In the genomic region with DNA sequence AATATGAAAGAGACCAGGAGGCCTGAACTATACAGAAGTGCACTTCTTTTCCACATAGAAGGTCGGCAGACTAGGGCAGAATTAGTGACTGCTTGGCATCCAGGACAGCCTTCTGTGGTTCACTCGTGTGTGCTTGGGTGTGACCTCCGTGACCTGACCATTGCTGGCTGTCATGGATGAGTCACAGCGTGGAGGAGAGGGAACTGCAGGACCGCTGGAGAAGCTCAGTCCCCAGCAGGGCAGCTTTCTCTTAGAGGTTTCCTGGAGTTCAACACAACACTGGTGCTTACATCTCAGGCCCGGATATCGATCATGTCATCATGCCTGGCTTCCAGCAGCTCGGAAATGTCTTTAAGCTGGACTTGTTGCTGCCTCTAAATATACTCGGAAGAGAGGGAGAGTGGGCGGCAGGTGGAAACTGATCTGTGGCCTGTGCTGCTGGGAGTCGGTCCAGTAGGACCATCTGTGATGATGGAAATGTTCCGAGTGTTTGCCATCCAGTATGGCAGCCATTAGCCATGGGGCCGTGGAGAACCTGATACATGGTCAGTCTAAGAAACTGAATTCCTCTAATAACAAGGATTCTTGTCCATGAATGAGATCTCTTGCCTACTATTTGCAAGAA, we compare ENCODE assay signal across 12 cellular contexts. TPM values are rescaled to one million over a fixed set of nuclear protein-coding genes. Genes with fewer than 3 reads are reported as not detected.
DNase-seq lines count a peak whose midpoint lies in the region; ATAC-seq and TF ChIP-seq lines count a peak whose summit lies in the region.
"Not testable (repeated sequence)": the region's sequence is repeated elsewhere in the genome, so short reads cannot be mapped to it uniquely, and the experiment has no call there.
"Had no signal": no experiment of that assay in that cellular context is flagged by ENCODE, and none has a peak within 500 bp of the region (broad histone marks: within the 10 kb centered on the region; RNA-seq: fewer than 3 reads in every experiment).

No MANE protein-coding gene starts in this region.

- ATAC-seq in Right ventricle myocardium superior (ENCODE audit: poor library complexity) (peak; percentile 61), psoas muscle (peak; percentile 92 to 98 (median 96))

- H3K36me3 ChIP-seq in CD4-positive, alpha-beta memory T cell (ENCODE audit: insufficient read depth, low read length): peaks cover 33% of the 10 kb centered on the region
- H3K36me3 ChIP-seq in brain microvascular endothelial cell (replicated peaks) (peaks cover 34% of the 10 kb centered on the region), fibroblast of lung (ENCODE audit: control insufficient read depth, insufficient read depth, low read length) (peaks cover 18% of the 10 kb centered on the region), psoas muscle (ENCODE audit: insufficient read depth in 1 of 2, low read depth in 1 of 2) (peaks cover 0 to 98% of the 10 kb centered on the region in 2 donors)

- in situ Hi-C loops in brain microvascular endothelial cell (cut with HindIII; ENCODE audit: low pct_ligation_motif_present, low sequenced_read_pairs): not testable (repeated sequence)

- not testable (repeated sequence) for H3K27ac ChIP-seq in CD4-positive, alpha-beta memory T cell (ENCODE audit: low read depth, low read length); brain microvascular endothelial cell; fibroblast of lung (ENCODE audit: insufficient read depth, low read length)
- peak overlapping the region; percentile 50 for H3K27ac ChIP-seq in psoas muscle

- H3K4me3 ChIP-seq in CD4-positive, alpha-beta memory T cell (ENCODE audit: low read length in 2 of 2); brain microvascular endothelial cell (ENCODE audit: low read depth, low read length); fibroblast of lung (replicated peaks in 1 of 4; ENCODE audit: control extremely low read depth in 1 of 4, insufficient read depth in 1 of 4, low read depth in 3 of 4, low read length in 4 of 4); psoas muscle: not testable (repeated sequence)

- H3K4me1 ChIP-seq in CD4-positive, alpha-beta memory T cell (ENCODE audit: insufficient read depth, low read length); fibroblast of lung (ENCODE audit: control insufficient read depth, extremely low read depth, insufficient read depth, low read length); psoas muscle: not testable (repeated sequence)

- H3K9me3 ChIP-seq in CD4-positive, alpha-beta memory T cell (ENCODE audit: control insufficient read depth in 1 of 2, low read length in 2 of 2); fibroblast of lung (ENCODE audit: control insufficient read depth, insufficient read depth, low read depth, low read length); psoas muscle: not testable (repeated sequence)

- CTCF ChIA-PET in CD4-positive, alpha-beta memory T cell (lab: Charles Lee; ENCODE audit: partially characterized antibody): not testable (repeated sequence)

- H3K27ac Mint-ChIP-seq in CD4-positive, alpha-beta memory T cell: peak overlapping the region in 4 of 7 donors; percentile 18 to 73 (median 59)

- peaks cover 39 to 74% of the 10 kb centered on the region in 2 donors for H3K36me3 Mint-ChIP-seq in CD4-positive, alpha-beta memory T cell

- H3K4me2 ChIP-seq in fibroblast of lung (ENCODE audit: extremely low read depth, insufficient read depth, low read length): not testable (repeated sequence)

- H3K79me2 ChIP-seq in fibroblast of lung (ENCODE audit: control insufficient read depth, insufficient read depth, low read length): not testable (repeated sequence)

- not testable (repeated sequence) for H3K9ac ChIP-seq in fibroblast of lung (ENCODE audit: insufficient read depth, low read length)

- not testable (repeated sequence) for TF ChIP-seq CTCF in brain microvascular endothelial cell (IDR thresholded peaks at IDR 0.05; ENCODE audit: low read depth, low read length, missing control alignments); fibroblast of lung (conservative IDR thresholded peaks at IDR 0.05 in 1 of 2, IDR thresholded peaks at IDR 0.05 in 1 of 2; ENCODE audit: low read depth in 1 of 2, low read length in 2 of 2); psoas muscle (IDR thresholded peaks at IDR 0.05)

- not testable (repeated sequence) for H3K27me3 ChIP-seq in CD4-positive, alpha-beta memory T cell (ENCODE audit: insufficient read depth, low read length); brain microvascular endothelial cell (replicated peaks); fibroblast of lung (ENCODE audit: control insufficient read depth, insufficient read depth, low read length); psoas muscle (ENCODE audit: insufficient read depth in 3 of 3, low read length in 2 of 3)

- H3K4me3 Mint-ChIP-seq in CD4-positive, alpha-beta memory T cell: not testable (repeated sequence)

- WGBS in psoas muscle, 3 donors: 33 to 56% (median 34%) methylated on average over 13 of the region's 13 CpGs

- H3K4me1 Mint-ChIP-seq in CD4-positive, alpha-beta memory T cell: peaks cover 6 to 23% (median 13%) of the 10 kb centered on the region in 4 donors

- not testable (repeated sequence) for DNase-seq in CD4-positive, alpha-beta memory T cell; Right ventricle myocardium superior; psoas muscle
- peak; percentile 37 for DNase-seq in HT1080 (ENCODE audit: low read depth)
- peak; percentile 79 for DNase-seq in RPMI7951 (ENCODE audit: low read depth)
- DNase-seq in brain microvascular endothelial cell: peak; percentile 56
- DNase-seq in fibroblast of lung (ENCODE audit: low read depth in 2 of 2): peak; percentile 4 to 10

- H2AFZ ChIP-seq in fibroblast of lung (ENCODE audit: low read length): not testable (repeated sequence)

- H3K9me3 Mint-ChIP-seq in CD4-positive, alpha-beta memory T cell: not testable (repeated sequence)

- not testable (repeated sequence) for H3K27me3 Mint-ChIP-seq in CD4-positive, alpha-beta memory T cell

- intact Hi-C loops in CD4-positive, alpha-beta memory T cell (cut with micrococcal nuclease); Right ventricle myocardium superior (cut with DNase I); psoas muscle (cut with DNase I): not testable (repeated sequence)

- H4K20me1 ChIP-seq in fibroblast of lung (ENCODE audit: control insufficient read depth, extremely low read depth, insufficient read depth, low read length): not testable (repeated sequence)

- POLR2A ChIA-PET in CD4-positive, alpha-beta memory T cell (lab: Charles Lee; ENCODE audit: partially characterized antibody): not testable (repeated sequence)

RNA-seq across cellular contexts. Expression of gene SDHA, which starts 23.0 kb away (rescaled TPM):
- 100 to 1,000 TPM; 131 to 136 TPM for total RNA-seq in CD4-positive, alpha-beta memory T cell
- 100 to 1,000 TPM; 214 to 240 TPM for polyA plus RNA-seq in CD4-positive, alpha-beta memory T cell
- 124 and 137 TPM in 2 replicates for total RNA-seq in HT1080 (2014; rRNA removed; shearing (Covaris generic))
- 101 and 105 TPM in 2 replicates for polyA plus RNA-seq in HT1080 (2015; cell fraction: cytosol; rRNA removed)
- 190 and 226 TPM in 2 replicates for polyA plus RNA-seq in HT1080 (2015; cell fraction: nucleus; rRNA removed)
- total RNA-seq in RPMI7951 (2014; rRNA removed; shearing (Covaris generic)): 91.9 and 95.6 TPM in 2 replicates
- total RNA-seq in fibroblast of lung (103 and 150 TPM in 2 replicates), Right ventricle myocardium superior (837 TPM), psoas muscle (100 to 1,000 TPM; 269 to 363 (median 314) TPM)
- polyA plus RNA-seq in fibroblast of lung (89.6 and 116 TPM in 2 replicates), psoas muscle (100 to 1,000 TPM; 160 to 205 (median 205) TPM)
- 134 and 176 TPM in 2 replicates for polyA plus RNA-seq in fibroblast of lung (2012)
- polyA minus RNA-seq in fibroblast of lung (ENCODE audit: low replicate concordance): 300 and 525 TPM in 2 replicates

RNA-seq across cellular contexts. Expression of gene CCDC127, which starts 23.2 kb away (rescaled TPM):
- 1 to 10 TPM; 6.7 to 7.7 TPM for total RNA-seq in CD4-positive, alpha-beta memory T cell
- polyA plus RNA-seq in CD4-positive, alpha-beta memory T cell: 1 to 10 TPM; 2.9 to 5.1 TPM
- 4.1 and 4.2 TPM in 2 replicates for total RNA-seq in HT1080 (2014; rRNA removed; shearing (Covaris generic))
- 2.7 and 3.1 TPM in 2 replicates for polyA plus RNA-seq in HT1080 (2015; cell fraction: cytosol; rRNA removed)
- polyA plus RNA-seq in HT1080 (2015; cell fraction: nucleus; rRNA removed): 3.3 and 3.9 TPM in 2 replicates
- total RNA-seq in RPMI7951 (2014; rRNA removed; shearing (Covaris generic)): 3.4 and 3.8 TPM in 2 replicates
- total RNA-seq in fibroblast of lung: 5.6 and 7.4 TPM in 2 replicates
- 3.7 and 4.8 TPM in 2 replicates for polyA plus RNA-seq in fibroblast of lung
- polyA plus RNA-seq in fibroblast of lung (2012): 4.5 and 6.0 TPM in 2 replicates
- 3.0 and 5.5 TPM in 2 replicates for polyA minus RNA-seq in fibroblast of lung (ENCODE audit: low replicate concordance)
- 8.1 TPM for total RNA-seq in Right ventricle myocardium superior
- total RNA-seq in psoas muscle: 1 to 10 TPM; 6.9 to 9.6 (median 7.4) TPM
- polyA plus RNA-seq in psoas muscle: 10 to 100 TPM in 1 of 3 donors, 1 to 10 TPM in 2; 4.1 to 11.2 (median 5.5) TPM

RNA-seq across cellular contexts. Expression of gene PDCD6, which starts 30.3 kb away (rescaled TPM):
- 10 to 100 TPM; 86.5 to 95.8 TPM for total RNA-seq in CD4-positive, alpha-beta memory T cell
- polyA plus RNA-seq in CD4-positive, alpha-beta memory T cell: 100 to 1,000 TPM; 204 to 227 TPM
- total RNA-seq in HT1080 (2014; rRNA removed; shearing (Covaris generic)): 384 and 389 TPM in 2 replicates
- 257 and 294 TPM in 2 replicates for polyA plus RNA-seq in HT1080 (2015; cell fraction: cytosol; rRNA removed)
- 180 and 185 TPM in 2 replicates for polyA plus RNA-seq in HT1080 (2015; cell fraction: nucleus; rRNA removed)
- total RNA-seq in RPMI7951 (2014; rRNA removed; shearing (Covaris generic)): 147 and 158 TPM in 2 replicates
- 110 and 134 TPM in 2 replicates for total RNA-seq in fibroblast of lung
- polyA plus RNA-seq in fibroblast of lung: 165 and 190 TPM in 2 replicates
- polyA plus RNA-seq in fibroblast of lung (2012): 118 and 140 TPM in 2 replicates
- 149 and 199 TPM in 2 replicates for polyA minus RNA-seq in fibroblast of lung (ENCODE audit: low replicate concordance)
- total RNA-seq in Right ventricle myocardium superior: 32.4 TPM
- total RNA-seq in psoas muscle: 10 to 100 TPM; 26.8 to 33.2 (median 31.4) TPM
- polyA plus RNA-seq in psoas muscle: 10 to 100 TPM; 36.8 to 92.4 (median 57.3) TPM

RNA-seq across cellular contexts. Expression of gene LRRC14B, which starts 49.9 kb away (rescaled TPM):
- not detected for total RNA-seq in CD4-positive, alpha-beta memory T cell
- polyA plus RNA-seq in CD4-positive, alpha-beta memory T cell: under 1 TPM in 1 of 2 donors, not detected in 1; 0.15 TPM
- not detected in 2 replicates for total RNA-seq in HT1080 (2014; rRNA removed; shearing (Covaris generic))
- not detected in 2 replicates for polyA plus RNA-seq in HT1080 (2015; cell fraction: cytosol; rRNA removed)
- not detected in 2 replicates for polyA plus RNA-seq in HT1080 (2015; cell fraction: nucleus; rRNA removed)
- not detected in 2 replicates for total RNA-seq in RPMI7951 (2014; rRNA removed; shearing (Covaris generic))
- total RNA-seq in fibroblast of lung (not detected in 2 replicates), Right ventricle myocardium superior (103 TPM), psoas muscle (10 to 100 TPM in 1 of 4 donors, 1 to 10 TPM in 3; 1.3 to 13.4 (median 9.0) TPM)
- polyA plus RNA-seq in fibroblast of lung (not detected in 2 replicates), psoas muscle (10 to 100 TPM in 2 of 3 donors, under 1 TPM in 1; 0.42 to 15.5 (median 14.5) TPM)
- not detected in 2 replicates for polyA plus RNA-seq in fibroblast of lung (2012)
- not detected in 2 replicates for polyA minus RNA-seq in fibroblast of lung (ENCODE audit: low replicate concordance)
- total RNA-seq: CD8-positive, alpha-beta memory T cell; H4; Peyer's patch; SJSA1 had no signal
- polyA plus RNA-seq: CD8-positive, alpha-beta memory T cell; IgD-negative memory B cell had no signal
